In genomic region chr17:59439261-59439660, GRCh38 we compare ENCODE assay signal across 16 cellular contexts.
DNase-seq lines count a peak whose midpoint lies in the region; ATAC-seq and TF ChIP-seq lines count a peak whose summit lies in the region.
"Had no signal": no experiment of that assay in that cellular context is flagged by ENCODE, and none has a peak within 500 bp of the region (broad histone marks: within the 10 kb centered on the region; RNA-seq: fewer than 3 reads in every experiment).

No MANE protein-coding gene starts in this region.

- H2AFZ ChIP-seq in OCI-LY7 (ENCODE audit: low read length) = no peak overlapping the region

- no peak for TF ChIP-seq POLR2A in suprapubic skin (IDR thresholded peaks at IDR 0.05)

- intact Hi-C loops in OCI-LY7 (cut with micrococcal nuclease; ENCODE audit: unreplicated experiment) = no loop called here
- intact Hi-C loops in sciatic nerve (cut with DNase I) = no loop called here

- H3K4me2 ChIP-seq in OCI-LY7 (ENCODE audit: low read length) = 0 out of 2 replicates have a peak overlapping the region, but pooled peaks have one; percentile 40

- peaks cover 44% of the 10 kb centered on the region for H3K4me1 Mint-ChIP-seq in endothelial cell (ENCODE audit: unreplicated experiment)

- H3K9ac ChIP-seq in skeletal muscle tissue (ENCODE audit: low read depth in 1 of 3, low read length in 3 of 3) = no peak overlapping the region

- WGBS in suprapubic skin = 78% methylated on average over 4 of the region's 4 CpGs

- no peaks in the 10 kb centered on the region for H4K20me1 ChIP-seq in OCI-LY7 (ENCODE audit: insufficient read depth, low read length)

- peak overlapping the region; percentile 12 for H3K27ac Mint-ChIP-seq in endothelial cell (ENCODE audit: unreplicated experiment)

- ATAC-seq in sciatic nerve = no peak
- ATAC-seq: foreskin keratinocyte, GM12878 had no signal

- no peak overlapping the region for H3K4me3 Mint-ChIP-seq in endothelial cell (ENCODE audit: unreplicated experiment)
- H3K4me3 Mint-ChIP-seq: IgD-negative memory B cell had no signal

- H3K27ac ChIP-seq in OCI-LY7 (ENCODE audit: low read depth, low read length, poor library complexity, severe bottlenecking) = no peak overlapping the region
- H3K27ac ChIP-seq in skeletal muscle tissue (ENCODE audit: low read depth, low read length) = peak overlapping the region; percentile 71
- H3K27ac ChIP-seq in suprapubic skin = no peak overlapping the region

- no peaks in the 10 kb centered on the region for H3K9me3 Mint-ChIP-seq in endothelial cell (ENCODE audit: unreplicated experiment)
- H3K9me3 Mint-ChIP-seq: IgD-negative memory B cell had no signal

- TF ChIP-seq CTCF in OCI-LY7 (conservative IDR thresholded peaks at IDR 0.05; ENCODE audit: low read length) = no peak
- no peak for TF ChIP-seq CTCF in endothelial cell (IDR thresholded peaks at IDR 0.05; ENCODE audit: unreplicated experiment)
- no peak for TF ChIP-seq CTCF in suprapubic skin (IDR thresholded peaks at IDR 0.05)

- CTCF ChIA-PET in OCI-LY7 (lab: Charles Lee; ENCODE audit: unreplicated experiment) = interaction anchor here (1.1 to 1.3 kb wide), 2 partner anchors 109 to 128 kb away, joined by 4 read pairs; no protein-coding TSS in a partner anchor

- H3K36me3 Mint-ChIP-seq in endothelial cell (ENCODE audit: low read depth, unreplicated experiment) = no peaks in the 10 kb centered on the region
- H3K36me3 Mint-ChIP-seq: IgD-negative memory B cell had no signal

- H3K9me2 ChIP-seq in OCI-LY7 (ENCODE audit: insufficient read depth, low read length) = no peaks in the 10 kb centered on the region

- no peak overlapping the region for H3K4me3 ChIP-seq in OCI-LY7 (ENCODE audit: low read depth, low read length, poor library complexity, severe bottlenecking)
- H3K4me3 ChIP-seq in skeletal muscle tissue (ENCODE audit: low read length in 3 of 3) = no peak overlapping the region
- no peak overlapping the region for H3K4me3 ChIP-seq in suprapubic skin
- H3K4me3 ChIP-seq: GM12878 had no signal

- H3K79me2 ChIP-seq in OCI-LY7 (ENCODE audit: insufficient read depth, low read depth, low read length) = no peaks in the 10 kb centered on the region

- POLR2A ChIA-PET in OCI-LY7 (lab: Charles Lee) = interaction anchor here (0.9 to 1.7 kb wide), 2 partner anchors 125 to 217 kb away, joined by 4 to 5 read pairs; no protein-coding TSS in a partner anchor

- DNase-seq in activated CD4-positive, alpha-beta T cell treated with anti-CD3 and anti-CD28 coated beads for 48 hours = peak; percentile 32
- no peak for DNase-seq in activated CD4-positive, alpha-beta T cell treated with anti-CD3 and anti-CD28 coated beads for 4 hours
- DNase-seq in OCI-LY7 (ENCODE audit: low spot score) (no peak), endothelial cell (ENCODE audit: low spot score) (no peak), sciatic nerve (ENCODE audit: low spot score) (no peak), suprapubic skin (ENCODE audit: low spot score in 2 of 2) (no peak)
- no peak for DNase-seq in stimulated activated naive CD4-positive, alpha-beta T cell (lab: John Stamatoyannopoulos, UW)
- DNase-seq: activated CD8-positive, alpha-beta memory T cell treated with anti-CD3 and anti-CD28 coated beads for 24 hours; DMS53; foreskin keratinocyte; islet precursor cell; NCI-H2029; stimulated activated CD4-positive, alpha-beta T cell treated with anti-CD3 and anti-CD28 coated beads, Interleukin-12 subunit alpha, Interleukin-12 subunit beta, amount 100 ng/mL, for 4 hours had no signal

- no peaks in the 10 kb centered on the region for H3K27me3 ChIP-seq in skeletal muscle tissue (ENCODE audit: control insufficient read depth in 3 of 3, insufficient read depth in 3 of 3, low read length in 3 of 3)
- H3K27me3 ChIP-seq in suprapubic skin = no peaks in the 10 kb centered on the region
- H3K27me3 ChIP-seq: foreskin keratinocyte had no signal

- H3K36me3 ChIP-seq in OCI-LY7 (ENCODE audit: insufficient read depth, low read length) (no peaks in the 10 kb centered on the region), skeletal muscle tissue (ENCODE audit: control insufficient read depth in 3 of 3, insufficient read depth in 3 of 3, low read length in 3 of 3) (no peaks in the 10 kb centered on the region), suprapubic skin (no peaks in the 10 kb centered on the region)

- no peak for TF ChIP-seq EP300 in suprapubic skin (IDR thresholded peaks at IDR 0.05)

- H3K9me3 ChIP-seq in OCI-LY7 (ENCODE audit: low read length) (no peaks in the 10 kb centered on the region), skeletal muscle tissue (ENCODE audit: control insufficient read depth in 3 of 3, low read length in 3 of 3) (no peaks in the 10 kb centered on the region), suprapubic skin (no peaks in the 10 kb centered on the region)

- BruUV-seq in OCI-LY7 (replicated peaks; lab: Mats Ljungman, UMichigan) = no TSS peak

- H3K4me1 ChIP-seq in OCI-LY7 (ENCODE audit: insufficient read depth, low read length, poor library complexity, severe bottlenecking) (peaks cover 31% of the 10 kb centered on the region), skeletal muscle tissue (ENCODE audit: control insufficient read depth in 3 of 3, insufficient read depth in 3 of 3, low read length in 3 of 3) (peaks cover 22 to 41% (median 26%) of the 10 kb centered on the region in 3 donors), suprapubic skin (peaks cover 45% of the 10 kb centered on the region)

- no peaks in the 10 kb centered on the region for H3K27me3 Mint-ChIP-seq in endothelial cell (ENCODE audit: unreplicated experiment)
- H3K27me3 Mint-ChIP-seq: IgD-negative memory B cell had no signal
